8 cellular contexts compared by ENCODE assay signal in genomic region chr19:9140159-9140874, GRCh38. TPM values are rescaled to one million over a fixed set of nuclear protein-coding genes. Genes with fewer than 3 reads are reported as not detected.
DNase-seq lines count a peak whose midpoint lies in the region; ATAC-seq, FAIRE-seq and TF ChIP-seq lines count a peak whose summit lies in the region.

Gene ZNF317, plus strand, starts transcription at chr19:9140397. Its CDS starts 15,620 bp downstream, at chr19:9156017.

- H3K36me3 ChIP-seq in kidney (ENCODE audit: control insufficient read depth in 1 of 2, insufficient read depth in 2 of 2, low read length in 2 of 2), result no peaks in the 10 kb centered on the region

- intact Hi-C loops in kidney (cut with DNase I), result no loop called here

- H3K4me3 ChIP-seq in AG09309 (ENCODE audit: control insufficient read depth, low read depth, low read length) (peak within 1 kb of the TSS; percentile 72), choroid plexus epithelial cell (ENCODE audit: low read depth, low read length) (peak within 1 kb of the TSS; percentile 99), kidney (ENCODE audit: low read length in 2 of 2) (peak within 1 kb of the TSS; percentile 98 to 100)

- peak within 1 kb of the TSS; percentile 93 to 96 for H3K27ac ChIP-seq in kidney (ENCODE audit: low read depth in 2 of 2, low read length in 2 of 2)

- ATAC-seq in GM19035 (IDR thresholded peaks at IDR 0.05; ENCODE audit: unreplicated experiment), result peak; percentile 91
- peak; percentile 96 for ATAC-seq in HG03354 (IDR thresholded peaks at IDR 0.05; ENCODE audit: poor library complexity, severe bottlenecking, unreplicated experiment)

- TF ChIP-seq CTCF in AG09309 (IDR thresholded peaks at IDR 0.05; ENCODE audit: control insufficient read depth, insufficient read depth, low read depth, low read length, missing control alignments) (no peak), choroid plexus epithelial cell (conservative IDR thresholded peaks at IDR 0.05; ENCODE audit: low read depth, low read length) (no peak), kidney (IDR thresholded peaks at IDR 0.05; ENCODE audit: borderline replicate concordance, extremely low read depth, insufficient read depth) (no peak)

- FAIRE-seq in kidney (lab: Jason Lieb, UNC), result peak; percentile 79

- peak; percentile 57 for DNase-seq in AG09309 (ENCODE audit: low read depth)
- peak; percentile 89 for DNase-seq in NCI-H460 (ENCODE audit: extremely low read depth, low read depth)
- peak; percentile 85 for DNase-seq in activated CD4-positive, CD25-positive, alpha-beta regulatory T cell treated with anti-CD3 and anti-CD28 coated beads, Interleukin-2, amount 50 U/mL, for 72 hours
- peak; percentile 93 for DNase-seq in choroid plexus epithelial cell (ENCODE audit: low read depth)
- peak; percentile 95 for DNase-seq in kidney
- DNase-seq in stimulated activated CD4-positive, alpha-beta T cell treated with anti-CD3 and anti-CD28 coated beads, Interleukin-15, amount 100 ng/mL, for 24 hours, result peak; percentile 93

- H3K9ac ChIP-seq in kidney (ENCODE audit: low read length in 2 of 2), result peak within 1 kb of the TSS; percentile 97 to 100

- H3K9me3 ChIP-seq in kidney (ENCODE audit: control insufficient read depth in 1 of 2, low read length in 2 of 2), result peaks cover 3 to 9% of the 10 kb centered on the region in 2 donors

- H3K4me1 ChIP-seq in kidney (ENCODE audit: control insufficient read depth in 1 of 2, insufficient read depth in 1 of 2, low read depth in 1 of 2, low read length in 2 of 2), result peaks cover 0 to 11% of the 10 kb centered on the region in 2 donors

RNA-seq across cellular contexts. Expression of gene ZNF317, which starts in this region (rescaled TPM):
- 18.8 and 21.6 TPM in 2 replicates for total RNA-seq in NCI-H460 (2014; rRNA removed; shearing (Covaris generic))
- polyA plus RNA-seq in NCI-H460 (2014; cell fraction: nucleus; rRNA removed), result 8.9 and 17.0 TPM in 2 replicates
- total RNA-seq in kidney, result 32.6 TPM
- 30.2 TPM for polyA plus RNA-seq in kidney (ENCODE audit: insufficient read depth, low read depth, low replicate concordance)

Comparison
In these comparisons a context has a peak if more than half of its experiments do, and no peak if none do; other contexts are left out.
1. Peak in every context shown above with its lines: DNase-seq, ATAC-seq, H3K4me3 ChIP-seq and H3K27ac ChIP-seq.